In the genomic region with DNA sequence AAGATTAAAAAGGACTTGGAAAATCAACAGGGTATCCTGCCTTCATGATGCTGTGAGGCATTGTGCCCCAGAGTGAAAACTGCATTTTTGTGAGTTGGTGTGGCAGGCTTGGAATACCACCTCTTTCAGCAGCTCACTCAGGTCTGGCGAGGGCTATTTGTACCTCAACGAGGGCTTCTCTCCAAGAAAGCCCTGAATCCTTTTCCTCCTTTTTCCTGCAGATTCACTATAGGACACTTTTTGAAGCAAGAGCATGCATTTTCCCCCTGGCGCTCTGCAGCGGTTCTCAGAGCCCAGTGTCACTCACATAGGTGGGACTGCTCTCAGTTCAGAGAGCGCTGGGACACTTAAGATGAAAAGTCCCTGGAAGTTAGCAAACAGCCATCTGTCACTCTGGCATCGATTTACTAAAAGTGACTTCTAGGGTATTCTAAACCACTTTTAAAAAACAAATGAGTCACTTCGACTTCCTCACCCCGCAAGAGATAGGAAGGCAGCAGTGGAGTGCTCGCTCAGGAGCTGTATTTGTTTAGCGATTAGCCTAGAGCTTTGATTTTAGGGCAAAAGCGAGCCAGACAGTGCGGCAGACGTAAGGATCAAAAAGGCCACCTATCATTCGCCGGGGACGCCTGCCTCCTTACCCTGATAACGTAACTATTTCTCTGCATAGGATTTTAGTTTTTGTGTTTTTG, we compare ENCODE assay signal across 8 cellular contexts. TPM values are rescaled to one million over a fixed set of nuclear protein-coding genes. Genes with fewer than 3 reads are reported as not detected.
DNase-seq lines count a peak whose midpoint lies in the region; ATAC-seq and TF ChIP-seq lines count a peak whose summit lies in the region.

No MANE protein-coding gene starts in this region.

- no peak for TF ChIP-seq POLR2A in Peyer's patch (IDR thresholded peaks at IDR 0.05)

- H3K4me1 ChIP-seq in Peyer's patch (peaks cover 0 to 28% (median 3%) of the 10 kb centered on the region in 4 donors), psoas muscle (no peaks in the 10 kb centered on the region)

- peak; percentile 31 to 74 (median 50) for ATAC-seq in psoas muscle
- no peak for ATAC-seq in GM21390 (IDR thresholded peaks at IDR 0.05; ENCODE audit: unreplicated experiment)

- no peak overlapping the region for H3K27ac ChIP-seq in Peyer's patch
- H3K27ac ChIP-seq in psoas muscle, result peak overlapping the region; percentile 74

- H3K9me3 ChIP-seq in Peyer's patch (peaks cover 0 to 9% (median 4%) of the 10 kb centered on the region in 4 donors), psoas muscle (peaks cover 4% of the 10 kb centered on the region)

- H3K27me3 ChIP-seq in Peyer's patch (peaks cover 0 to 6% of the 10 kb centered on the region in 2 donors), psoas muscle (ENCODE audit: insufficient read depth in 3 of 3, low read length in 2 of 3) (peaks cover 0 to 31% (median 0%) of the 10 kb centered on the region in 3 donors)

- intact Hi-C loops in psoas muscle (cut with DNase I), result no loop called here

- no peaks in the 10 kb centered on the region for H3K36me3 ChIP-seq in Peyer's patch
- H3K36me3 ChIP-seq in psoas muscle (ENCODE audit: insufficient read depth in 1 of 2, low read depth in 1 of 2), result no peaks in the 10 kb centered on the region

- 4 to 5% (median 4%) methylated on average over 17 of the region's 17 CpGs for WGBS in psoas muscle, 3 donors

- H3K4me3 ChIP-seq in Peyer's patch, result peak overlapping the region in 3 of 4 donors; percentile 32 to 61 (median 59)
- peak overlapping the region; percentile 76 for H3K4me3 ChIP-seq in psoas muscle

- DNase-seq in GM20000 (ENCODE audit: low spot score) (peak; percentile 22), Peyer's patch (no peak), fibroblast of peridontal ligament (ENCODE audit: extremely low read depth) (peak; percentile 22), psoas muscle (no peak), GM19240 (ENCODE audit: insufficient read length, low spot score) (no peak), ureter (ENCODE audit: low spot score) (no peak), MV-4-11 (lab: John Stamatoyannopoulos, UW) (no peak)

- TF ChIP-seq CTCF in GM20000 (IDR thresholded peaks at IDR 0.05; ENCODE audit: extremely low read depth, missing control alignments), result no peak
- no peak for TF ChIP-seq CTCF in Peyer's patch (IDR thresholded peaks at IDR 0.05)
- no peak for TF ChIP-seq CTCF in psoas muscle (IDR thresholded peaks at IDR 0.05)

RNA-seq across cellular contexts. Expression of a gene that starts 0.8 kb away (rescaled TPM):
- total RNA-seq in Peyer's patch (10 to 100 TPM in 3 of 4 donors, 1 to 10 TPM in 1; 5.1 to 19.8 (median 17.6) TPM), psoas muscle (1 to 10 TPM; 1.7 to 6.4 (median 4.8) TPM), ureter (1.6 TPM)
- 10 to 100 TPM in 1 of 3 donors, 1 to 10 TPM in 1, under 1 TPM in 1; 0.04 to 19.5 (median 8.7) TPM for polyA plus RNA-seq in psoas muscle

Comparison
In these comparisons a context has a peak if more than half of its experiments do, and no peak if none do; other contexts are left out.
1. DNase-seq: peak in GM20000 (single experiment) and fibroblast of peridontal ligament (single experiment); none in Peyer's patch (0 of 3), psoas muscle (0 of 2), GM19240 (single experiment), ureter (single experiment) and MV-4-11 (single experiment).